11 cellular contexts compared by ENCODE assay signal in genomic region chr7:99079104-99079503, GRCh38.
DNase-seq lines count a peak whose midpoint lies in the region; ATAC-seq and TF ChIP-seq lines count a peak whose summit lies in the region.
"Had no signal": no experiment of that assay in that cellular context is flagged by ENCODE, and none has a peak within 500 bp of the region (broad histone marks: within the 10 kb centered on the region; RNA-seq: fewer than 3 reads in every experiment).

No MANE protein-coding gene starts in this region.

- POLR2A ChIA-PET in RWPE1 (lab: Yijun Ruan, JAX; ENCODE audit: low non-redundant PET): no interaction called here
- POLR2A ChIA-PET in CD8-positive, alpha-beta memory T cell (lab: Charles Lee): no interaction called here

- H3K4me1 Mint-ChIP-seq in activated T-cell treated with anti-CD3 and anti-CD28 coated beads, Interleukin-2, amount 50 U/mL, for 24 hours (ENCODE audit: low read depth): peaks cover 40% of the 10 kb centered on the region
- peaks cover 28% of the 10 kb centered on the region for H3K4me1 Mint-ChIP-seq in stimulated activated memory B cell treated with anti-CD40 and anti-IgM and Interleukin-4, amounts not matched to agents 10 μg/mL and 1 μg/mL and 100 μg/mL, for 72 hours
- peaks cover 20 to 58% (median 41%) of the 10 kb centered on the region in 3 donors for H3K4me1 Mint-ChIP-seq in CD8-positive, alpha-beta memory T cell

- TF ChIP-seq CTCF in RWPE1 (conservative IDR thresholded peaks at IDR 0.05; ENCODE audit: low read depth): no peak
- TF ChIP-seq CTCF in esophagus squamous epithelium (IDR thresholded peaks at IDR 0.05): no peak

- no peaks in the 10 kb centered on the region for H3K9me3 Mint-ChIP-seq in activated T-cell treated with anti-CD3 and anti-CD28 coated beads, Interleukin-2, amount 50 U/mL, for 24 hours
- H3K9me3 Mint-ChIP-seq in stimulated activated memory B cell treated with anti-CD40 and anti-IgM and Interleukin-4, amounts not matched to agents 10 μg/mL and 1 μg/mL and 100 μg/mL, for 72 hours: no peaks in the 10 kb centered on the region
- H3K9me3 Mint-ChIP-seq in CD8-positive, alpha-beta memory T cell: peaks cover 0 to 3% (median 0%) of the 10 kb centered on the region in 5 donors

- no peak overlapping the region for H3K4me3 ChIP-seq in esophagus squamous epithelium
- no peak overlapping the region for H3K4me3 ChIP-seq in CD8-positive, alpha-beta memory T cell (ENCODE audit: low read length)

- intact Hi-C loops in esophagus squamous epithelium (cut with DNase I): no loop called here

- peaks cover 18% of the 10 kb centered on the region for H3K36me3 Mint-ChIP-seq in activated T-cell treated with anti-CD3 and anti-CD28 coated beads, Interleukin-2, amount 50 U/mL, for 24 hours (ENCODE audit: low read depth)
- peaks cover 12% of the 10 kb centered on the region for H3K36me3 Mint-ChIP-seq in stimulated activated memory B cell treated with anti-CD40 and anti-IgM and Interleukin-4, amounts not matched to agents 10 μg/mL and 1 μg/mL and 100 μg/mL, for 72 hours
- peaks cover 0 to 15% (median 3%) of the 10 kb centered on the region in 3 donors for H3K36me3 Mint-ChIP-seq in CD8-positive, alpha-beta memory T cell

- no peak for DNase-seq in activated T-cell treated with anti-CD3 and anti-CD28 coated beads, Interleukin-2, amount 50 U/mL, for 24 hours
- DNase-seq in activated T-cell treated with anti-CD3 and anti-CD28 coated beads, Interleukin-2, amount 50 U/mL, for 48 hours: no peak
- DNase-seq in RWPE1 (ENCODE audit: low spot score) (no peak), esophagus squamous epithelium (lab: John Stamatoyannopoulos, UW) (no peak), DMS53 (lab: John Stamatoyannopoulos, UW) (no peak)
- no peak for DNase-seq in CD8-positive, alpha-beta memory T cell
- DNase-seq: activated gamma-delta T cell, NCI-H1092 treated with DMSO at 0.1 percent for 48 hours had no signal

- no peaks in the 10 kb centered on the region for H3K27me3 Mint-ChIP-seq in activated T-cell treated with anti-CD3 and anti-CD28 coated beads, Interleukin-2, amount 50 U/mL, for 24 hours
- no peaks in the 10 kb centered on the region for H3K27me3 Mint-ChIP-seq in stimulated activated memory B cell treated with anti-CD40 and anti-IgM and Interleukin-4, amounts not matched to agents 10 μg/mL and 1 μg/mL and 100 μg/mL, for 72 hours
- no peaks in the 10 kb centered on the region for H3K27me3 Mint-ChIP-seq in CD8-positive, alpha-beta memory T cell

- no peak for ATAC-seq in stimulated activated memory B cell treated with anti-CD40 and anti-IgM and Interleukin-4, amounts not matched to agents 10 μg/mL and 1 μg/mL and 100 μg/mL, for 72 hours
- no peak for ATAC-seq in activated CD4-positive, CD25-positive, alpha-beta regulatory T cell treated with anti-CD3 and anti-CD28 coated beads, Interleukin-2, amount 50 U/mL, for 24 hours

- WGBS in esophagus squamous epithelium, 2 donors: 17% methylated on average over 4 of the region's 9 CpGs; no CpG with 5 or more reads in 1 of the 2 donors

- H3K27ac Mint-ChIP-seq in activated T-cell treated with anti-CD3 and anti-CD28 coated beads, Interleukin-2, amount 50 U/mL, for 24 hours: peak overlapping the region; percentile 35
- H3K27ac Mint-ChIP-seq in stimulated activated memory B cell treated with anti-CD40 and anti-IgM and Interleukin-4, amounts not matched to agents 10 μg/mL and 1 μg/mL and 100 μg/mL, for 72 hours: peak overlapping the region; percentile 27
- peak overlapping the region in 2 of 8 donors; percentile 26 to 43 for H3K27ac Mint-ChIP-seq in CD8-positive, alpha-beta memory T cell

- CTCF ChIA-PET in RWPE1 (lab: Yijun Ruan, JAX): no interaction called here
- CTCF ChIA-PET in CD8-positive, alpha-beta memory T cell (lab: Charles Lee): interaction anchor here (0.5 kb wide), 1 partner anchor 195 kb away, joined by 3 read pairs; no protein-coding TSS in a partner anchor

- H3K27ac ChIP-seq in RWPE1: peak overlapping the region; percentile 52
- peak overlapping the region in 3 of 4 donors; percentile 13 to 25 (median 18) for H3K27ac ChIP-seq in esophagus squamous epithelium
- H3K27ac ChIP-seq in CD8-positive, alpha-beta memory T cell (ENCODE audit: low read depth, low read length): no peak overlapping the region
- H3K27ac ChIP-seq: neutrophil had no signal

- H3K4me1 ChIP-seq in esophagus squamous epithelium: peaks cover 11 to 47% (median 16%) of the 10 kb centered on the region in 3 donors
- H3K4me1 ChIP-seq in CD8-positive, alpha-beta memory T cell (ENCODE audit: insufficient read depth, low read length): peaks cover 5% of the 10 kb centered on the region

- H3K27me3 ChIP-seq in esophagus squamous epithelium: no peaks in the 10 kb centered on the region
- no peaks in the 10 kb centered on the region for H3K27me3 ChIP-seq in CD8-positive, alpha-beta memory T cell (ENCODE audit: insufficient read depth, low read length, poor library complexity, severe bottlenecking)
- H3K27me3 ChIP-seq: neutrophil had no signal

- no peaks in the 10 kb centered on the region for H3K9me3 ChIP-seq in esophagus squamous epithelium
- no peaks in the 10 kb centered on the region for H3K9me3 ChIP-seq in CD8-positive, alpha-beta memory T cell (ENCODE audit: low read length)
- H3K9me3 ChIP-seq: neutrophil had no signal

- H3K4me3 Mint-ChIP-seq in activated T-cell treated with anti-CD3 and anti-CD28 coated beads, Interleukin-2, amount 50 U/mL, for 24 hours: no peak overlapping the region
- no peak overlapping the region for H3K4me3 Mint-ChIP-seq in stimulated activated memory B cell treated with anti-CD40 and anti-IgM and Interleukin-4, amounts not matched to agents 10 μg/mL and 1 μg/mL and 100 μg/mL, for 72 hours
- no peak overlapping the region for H3K4me3 Mint-ChIP-seq in CD8-positive, alpha-beta memory T cell

- H3K36me3 ChIP-seq in esophagus squamous epithelium: peaks cover 0 to 27% (median 0%) of the 10 kb centered on the region in 3 donors
- H3K36me3 ChIP-seq in CD8-positive, alpha-beta memory T cell (ENCODE audit: insufficient read depth, low read length): no peaks in the 10 kb centered on the region
- H3K36me3 ChIP-seq: neutrophil had no signal

- no peak for TF ChIP-seq POLR2A in esophagus squamous epithelium (IDR thresholded peaks at IDR 0.05)
